In the genomic region with DNA sequence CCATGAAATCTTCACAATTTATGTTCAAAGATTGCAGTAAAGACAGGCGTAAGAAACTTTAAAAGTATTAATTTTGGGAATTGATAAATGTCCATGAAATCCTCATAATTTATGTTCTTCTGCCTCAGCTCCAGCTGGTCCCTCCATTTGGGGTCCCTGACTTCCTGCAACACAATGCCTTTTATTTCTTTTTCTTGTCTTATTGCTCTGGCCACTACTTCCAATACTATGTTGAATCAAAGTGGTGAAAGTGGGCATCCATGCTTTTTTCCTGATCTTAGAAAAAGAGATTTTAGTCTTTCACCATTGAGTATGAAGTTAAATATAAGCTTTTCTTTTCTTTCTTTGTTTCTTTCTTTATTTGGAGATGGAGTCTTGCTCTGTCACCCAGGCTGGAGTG, we compare ENCODE assay signal across 32 cellular contexts. TPM values are rescaled to one million over a fixed set of nuclear protein-coding genes. Genes with fewer than 3 reads are reported as not detected.
"Had no signal": no experiment of that assay in that cellular context is flagged by ENCODE, and none has a peak within 500 bp of the region (broad histone marks: within the 10 kb centered on the region; RNA-seq: fewer than 3 reads in every experiment).

No MANE protein-coding gene starts in this region.

- ATAC-seq: naive thymus-derived CD8-positive, alpha-beta T cell; natural killer cell treated with Interleukin-12 subunit alpha and Interleukin-12 subunit beta and Interleukin-15 and Interleukin-18, amount 100 ng/mL, for 72 hours; pancreas; psoas muscle; right cardiac atrium; sciatic nerve; stimulated activated naive B cell treated with anti-CD40 and anti-IgM and Interleukin-4, amounts not matched to agents 10 μg/mL and 1 μg/mL and 100 μg/mL, for 72 hours had no signal

- H3K4me3 ChIP-seq: pancreas, psoas muscle, skin epidermis, smooth muscle cell, spleen, stomach, thoracic aorta, thyroid gland, tibial nerve, upper lobe of left lung, vagina had no signal

- H3K27me3 ChIP-seq: pancreas, spleen, stomach, thyroid gland, tibial nerve, upper lobe of left lung, vagina had no signal

- H3K4me3 Mint-ChIP-seq: naive thymus-derived CD8-positive, alpha-beta T cell; natural killer cell treated with Interleukin-12 subunit alpha and Interleukin-12 subunit beta and Interleukin-15 and Interleukin-18, amount 100 ng/mL, for 72 hours; nephron progenitor cell; neural crest cell; stimulated activated naive B cell treated with anti-CD40 and anti-IgM and Interleukin-4, amounts not matched to agents 10 μg/mL and 1 μg/mL and 100 μg/mL, for 72 hours; stimulated activated naive CD8-positive, alpha-beta T cell treated with anti-CD3 and anti-CD28 coated beads, Interleukin-15, Interleukin-2, amounts not matched to agents 100 ng/mL and 50 ng/mL, for 24 hours had no signal

- DNase-seq: naive thymus-derived CD8-positive, alpha-beta T cell; nephron progenitor cell; nucleus accumbens; pancreas; psoas muscle; right cardiac atrium; spleen; stimulated activated CD4-positive, alpha-beta T cell treated with anti-CD3 and anti-CD28 coated beads, Interleukin-12 subunit alpha, Interleukin-12 subunit beta, amount 100 ng/mL, for 4 hours; stimulated activated CD4-positive, alpha-beta T cell treated with anti-CD3 and anti-CD28 coated beads, Interleukin-1b, Interleukin-23, amount 100 ng/mL, for 48 hours; stimulated activated CD4-positive, alpha-beta T cell treated with anti-CD3 and anti-CD28 coated beads, Interleukin-4, amount 100 ng/mL, for 1 hour; stimulated activated CD4-positive, alpha-beta T cell treated with anti-CD3 and anti-CD28 coated beads, Interleukin-4, amount 100 ng/mL, for 4 hours; stimulated activated CD8-positive, alpha-beta memory T cell treated with anti-CD3 and anti-CD28 coated beads, Interleukin-4, amount 100 ng/mL, for 48 hours; stimulated activated naive B cell treated with anti-CD40 and anti-IgM and Interleukin-4, amounts not matched to agents 10 μg/mL and 1 μg/mL and 100 μg/mL, for 72 hours; stimulated activated naive CD4-positive, alpha-beta T cell treated with Interleukin-2 at 50 U/mL for 16 hours; stomach; thyroid gland; upper lobe of left lung had no signal

- H3K27ac Mint-ChIP-seq: naive thymus-derived CD8-positive, alpha-beta T cell; natural killer cell treated with Interleukin-12 subunit alpha and Interleukin-12 subunit beta and Interleukin-15 and Interleukin-18, amount 100 ng/mL, for 72 hours; nephron progenitor cell; stimulated activated naive CD8-positive, alpha-beta T cell treated with anti-CD3 and anti-CD28 coated beads, Interleukin-15, Interleukin-2, amounts not matched to agents 100 ng/mL and 50 ng/mL, for 24 hours had no signal

- H3K4me2 ChIP-seq: smooth muscle cell had no signal

- H3K9me3 ChIP-seq: pancreas, thoracic aorta, thyroid gland, vagina had no signal

- H3K27ac ChIP-seq: neutrophil, pancreas, psoas muscle, skin epidermis, stomach, thoracic aorta, thyroid gland, tibial nerve, upper lobe of left lung, vagina had no signal

- FAIRE-seq: pancreas, urothelium cell line had no signal

- H3K36me3 ChIP-seq: neutrophil, pancreas, spleen, stomach, thoracic aorta, thyroid gland, tibial nerve, upper lobe of left lung, vagina had no signal

- H3K27me3 Mint-ChIP-seq: stimulated activated naive B cell treated with anti-CD40 and anti-IgM and Interleukin-4, amounts not matched to agents 10 μg/mL and 1 μg/mL and 100 μg/mL, for 72 hours; stimulated activated naive CD8-positive, alpha-beta T cell treated with anti-CD3 and anti-CD28 coated beads, Interleukin-15, Interleukin-2, amounts not matched to agents 100 ng/mL and 50 ng/mL, for 24 hours had no signal

- H3K9me3 Mint-ChIP-seq: stimulated activated naive CD8-positive, alpha-beta T cell treated with anti-CD3 and anti-CD28 coated beads, Interleukin-15, Interleukin-2, amounts not matched to agents 100 ng/mL and 50 ng/mL, for 24 hours had no signal

- H3K4me1 ChIP-seq: psoas muscle, vagina had no signal

RNA-seq across cellular contexts. Expression of gene TAT, which starts 14.3 kb away (rescaled TPM):
- total RNA-seq: naive thymus-derived CD8-positive, alpha-beta T cell; natural killer cell treated with Interleukin-12 subunit alpha and Interleukin-12 subunit beta and Interleukin-15 and Interleukin-18, amount 100 ng/mL, for 72 hours; neural crest cell; osteocyte; renal cortical epithelial cell; smooth muscle cell; stomach; temporal lobe; thoracic aorta; thyroid gland; vagina had no signal
- polyA plus RNA-seq: naive thymus-derived CD8-positive, alpha-beta T cell; psoas muscle; smooth muscle cell; stomach had no signal

RNA-seq across cellular contexts. Expression of gene CHST4, which starts 36.3 kb away (rescaled TPM):
- total RNA-seq: naive thymus-derived CD8-positive, alpha-beta T cell; natural killer cell treated with Interleukin-12 subunit alpha and Interleukin-12 subunit beta and Interleukin-15 and Interleukin-18, amount 100 ng/mL, for 72 hours; neural crest cell; osteocyte; posterior vena cava; psoas muscle; renal cortical epithelial cell; right cardiac atrium; sciatic nerve; smooth muscle cell; spleen; stomach; thoracic aorta; thyroid gland; tibial nerve; vagina had no signal
- polyA plus RNA-seq: naive thymus-derived CD8-positive, alpha-beta T cell; psoas muscle; right cardiac atrium; smooth muscle cell; stomach had no signal
